1 cellular context compared by ENCODE assay signal in the genomic region with DNA sequence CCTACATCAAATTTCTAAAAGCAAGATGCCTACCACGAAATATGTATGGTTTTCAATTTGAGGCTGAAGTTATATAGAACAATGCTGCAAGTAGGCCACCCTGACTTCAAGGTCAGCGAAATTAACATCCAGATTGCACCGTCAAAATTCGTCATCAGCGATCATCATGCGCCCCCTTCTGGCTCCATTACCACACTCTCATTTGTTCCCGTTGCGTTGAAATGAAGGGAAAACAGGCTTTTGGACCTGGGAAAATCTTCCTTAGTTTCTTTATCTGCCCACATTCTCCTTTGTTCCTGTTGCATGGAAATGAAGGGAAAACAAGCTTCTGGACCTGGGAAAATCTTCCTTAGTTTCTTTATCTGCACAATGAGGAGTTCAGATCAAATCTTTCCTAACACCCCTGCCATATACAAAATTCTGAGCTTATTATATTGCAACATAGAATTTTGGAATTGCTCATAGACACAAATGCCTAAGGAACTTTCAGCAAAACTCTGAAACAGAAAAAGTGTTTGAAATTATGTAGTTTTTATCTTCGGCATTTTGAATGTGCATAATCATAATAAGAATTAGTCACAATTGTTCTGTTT.
TF ChIP-seq lines count a peak whose summit lies in the region.

No MANE protein-coding gene starts in this region.

TF ChIP-seq in IMR-90, 13 proteins besides CTCF, POLR2A, EP300 and RAD21 (continued from another document):
- TF ChIP-seq, protein P1, sequence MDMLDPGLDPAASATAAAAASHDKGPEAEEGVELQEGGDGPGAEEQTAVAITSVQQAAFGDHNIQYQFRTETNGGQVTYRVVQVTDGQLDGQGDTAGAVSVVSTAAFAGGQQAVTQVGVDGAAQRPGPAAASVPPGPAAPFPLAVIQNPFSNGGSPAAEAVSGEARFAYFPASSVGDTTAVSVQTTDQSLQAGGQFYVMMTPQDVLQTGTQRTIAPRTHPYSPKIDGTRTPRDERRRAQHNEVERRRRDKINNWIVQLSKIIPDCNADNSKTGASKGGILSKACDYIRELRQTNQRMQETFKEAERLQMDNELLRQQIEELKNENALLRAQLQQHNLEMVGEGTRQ (IDR thresholded peaks at IDR 0.05; ENCODE audit: low read depth, low read length), result no peak
- no peak for TF ChIP-seq MAFK (IDR thresholded peaks at IDR 0.05; ENCODE audit: low read depth, low read length)
